In genomic region chr3:194069421-194070219, GRCh38 we compare ENCODE assay signal across 8 cellular contexts.
DNase-seq lines count a peak whose midpoint lies in the region; ATAC-seq and TF ChIP-seq lines count a peak whose summit lies in the region.

No MANE protein-coding gene starts in this region.

- H3K27me3 Mint-ChIP-seq in neural progenitor cell (ENCODE audit: insufficient read depth, low read depth), result peaks cover 24% of the 10 kb centered on the region

- no peak for TF ChIP-seq CTCF in NB4 (IDR thresholded peaks at IDR 0.05; ENCODE audit: low read depth, low read length)
- no peak for TF ChIP-seq CTCF in mammary epithelial cell (conservative IDR thresholded peaks at IDR 0.05 in 1 of 2, IDR thresholded peaks at IDR 0.05 in 1 of 2; ENCODE audit: extremely low read depth in 1 of 2, insufficient read depth in 1 of 2, low read depth in 1 of 2, low read length in 2 of 2)
- TF ChIP-seq CTCF in neural progenitor cell (IDR thresholded peaks at IDR 0.05), result no peak

- H3K27ac Mint-ChIP-seq in neural progenitor cell, result peak overlapping the region; percentile 74

- H2AFZ ChIP-seq in mammary epithelial cell (ENCODE audit: low read depth, low read length) (no peak overlapping the region), neural progenitor cell (replicated peaks) (no peak overlapping the region)

- no peak for ATAC-seq in GM21576 (IDR thresholded peaks at IDR 0.05; ENCODE audit: unreplicated experiment)

- H3K27ac ChIP-seq in mammary epithelial cell (ENCODE audit: insufficient read depth, low read depth, low read length) (no peak overlapping the region), neural progenitor cell (no peak overlapping the region)

- peaks cover 20% of the 10 kb centered on the region for H3K4me1 ChIP-seq in mammary epithelial cell (ENCODE audit: insufficient read depth, low read length)
- H3K4me1 ChIP-seq in neural progenitor cell, result peaks cover 5% of the 10 kb centered on the region

- no peaks in the 10 kb centered on the region for H3K36me3 ChIP-seq in mammary epithelial cell (ENCODE audit: insufficient read depth, low read length)
- peaks cover 9% of the 10 kb centered on the region for H3K36me3 ChIP-seq in neural progenitor cell

- no peak for TF ChIP-seq POLR2A in NB4 (IDR thresholded peaks at IDR 0.05; ENCODE audit: extremely low read depth, insufficient read length)

- WGBS in mammary epithelial cell (ENCODE audit: low coverage, missing lambda C conversion rate), result 90% methylated on average over 11 of the region's 12 CpGs

- peak overlapping the region; percentile 80 for H3K4me3 Mint-ChIP-seq in neural progenitor cell

- peaks cover 22% of the 10 kb centered on the region for H3F3A ChIP-seq in neural progenitor cell (ENCODE audit: low read depth)

- peaks cover 37% of the 10 kb centered on the region for H3K9me3 Mint-ChIP-seq in neural progenitor cell

- BruUV-seq in mammary epithelial cell (replicated peaks; lab: Mats Ljungman, UMichigan), result no TSS peak

- H3K9ac ChIP-seq in mammary epithelial cell (ENCODE audit: insufficient read depth, low read length) (no peak overlapping the region), neural progenitor cell (no peak overlapping the region)

- in situ Hi-C loops in mammary epithelial cell (cut with MboI; ENCODE audit: low sequenced_read_pairs in 2 of 2), result no loop called here

- H3K27me3 ChIP-seq in mammary epithelial cell (ENCODE audit: insufficient read depth, low read length) (no peaks in the 10 kb centered on the region), neural progenitor cell (peaks cover 34% of the 10 kb centered on the region)

- H3K4me3 ChIP-seq in NB4 (ENCODE audit: low read depth, low read length) (peak overlapping the region; percentile 37), mammary epithelial cell (replicated peaks in 1 of 3; ENCODE audit: insufficient read depth in 1 of 3, low read depth in 2 of 3, low read length in 3 of 3) (no peak overlapping the region), neural progenitor cell (no peak overlapping the region)

- no peaks in the 10 kb centered on the region for H4K20me1 ChIP-seq in mammary epithelial cell (ENCODE audit: insufficient read depth, low read length)
- H4K20me1 ChIP-seq in neural progenitor cell (ENCODE audit: low read depth), result no peaks in the 10 kb centered on the region

- peaks cover 7% of the 10 kb centered on the region for H3K36me3 Mint-ChIP-seq in neural progenitor cell

- CTCF ChIA-PET in mammary epithelial cell (lab: Charles Lee; ENCODE audit: low non-redundant PET), result no interaction called here

- dilution Hi-C loops in mammary epithelial cell (cut with HindIII; ENCODE audit: low sequenced_read_pairs), result loop anchor here (5.0 kb wide), 1 partner anchor 197 kb away; no protein-coding TSS in a partner anchor

- no peaks in the 10 kb centered on the region for H3K79me2 ChIP-seq in mammary epithelial cell (ENCODE audit: insufficient read depth, low read length)
- no peaks in the 10 kb centered on the region for H3K79me2 ChIP-seq in neural progenitor cell (ENCODE audit: low read depth)

- H3K4me2 ChIP-seq in mammary epithelial cell (ENCODE audit: insufficient read depth, low read depth, low read length) (no peak overlapping the region), neural progenitor cell (no peak overlapping the region)

- DNase-seq in Daoy (ENCODE audit: low read depth) (peak; percentile 46), NB4 (ENCODE audit: low read depth) (peak; percentile 89), mammary epithelial cell (peak; percentile 56), neural progenitor cell (ENCODE audit: low spot score) (no peak), activated gamma-delta T cell treated with Interleukin-2 at 50 U/mL for 16 hours (no peak), amniotic stem cell (lab: John Stamatoyannopoulos, UW) (no peak)
- DNase-seq in stimulated activated CD4-positive, alpha-beta T cell treated with anti-CD3 and anti-CD28 coated beads, Interleukin-2, amount 100 ng/mL, for 48 hours, result no peak

- H3K4me1 Mint-ChIP-seq in neural progenitor cell, result peaks cover 19% of the 10 kb centered on the region

- intact Hi-C loops in mammary epithelial cell (cut with micrococcal nuclease), result loop anchor here (1.0 to 5.0 kb wide), 3 partner anchors 67 to 287 kb away; no protein-coding TSS in a partner anchor

- H3K9me3 ChIP-seq in mammary epithelial cell (replicated peaks; ENCODE audit: insufficient read depth, low read length) (peaks cover 8% of the 10 kb centered on the region), neural progenitor cell (ENCODE audit: low read depth) (no peaks in the 10 kb centered on the region)

Comparison
In these comparisons a context has a peak if more than half of its experiments do, and no peak if none do; other contexts are left out.
1. DNase-seq: peak in Daoy (single experiment), NB4 (single experiment) and mammary epithelial cell (single experiment); none in neural progenitor cell (single experiment), activated gamma-delta T cell treated with Interleukin-2 at 50 U/mL for 16 hours (single experiment), stimulated activated CD4-positive, alpha-beta T cell treated with anti-CD3 and anti-CD28 coated beads, Interleukin-2, amount 100 ng/mL, for 48 hours (0 of 2) and amniotic stem cell (single experiment).